17 cellular contexts compared by ENCODE assay signal in genomic region chr16:24156777-24157176, GRCh38.
DNase-seq lines count a peak whose midpoint lies in the region; ATAC-seq lines count a peak whose summit lies in the region.
"Had no signal": no experiment of that assay in that cellular context is flagged by ENCODE, and none has a peak within 500 bp of the region (broad histone marks: within the 10 kb centered on the region; RNA-seq: fewer than 3 reads in every experiment).

No MANE protein-coding gene starts in this region.

- peak overlapping the region; percentile 43 for H3K27ac Mint-ChIP-seq in activated naive CD8-positive, alpha-beta T cell treated with anti-CD3 and anti-CD28 coated beads for 36 hours
- H3K27ac Mint-ChIP-seq in central memory CD8-positive, alpha-beta T cell (ENCODE audit: low read depth), result peak overlapping the region; percentile 63
- H3K27ac Mint-ChIP-seq in naive B cell, result peak overlapping the region in 4 of 6 donors; percentile 26 to 51 (median 46)
- H3K27ac Mint-ChIP-seq: B cell; CD8-positive, alpha-beta T cell; GM23338 had no signal

- no peak overlapping the region for H3K4me3 Mint-ChIP-seq in activated naive CD8-positive, alpha-beta T cell treated with anti-CD3 and anti-CD28 coated beads for 36 hours
- H3K4me3 Mint-ChIP-seq in central memory CD8-positive, alpha-beta T cell, result no peak overlapping the region
- no peak overlapping the region for H3K4me3 Mint-ChIP-seq in naive B cell
- H3K4me3 Mint-ChIP-seq: B cell; CD8-positive, alpha-beta T cell; GM23338 had no signal

- peaks cover 5% of the 10 kb centered on the region for H3K9me3 Mint-ChIP-seq in activated naive CD8-positive, alpha-beta T cell treated with anti-CD3 and anti-CD28 coated beads for 36 hours
- H3K9me3 Mint-ChIP-seq in central memory CD8-positive, alpha-beta T cell, result no peaks in the 10 kb centered on the region
- no peaks in the 10 kb centered on the region for H3K9me3 Mint-ChIP-seq in naive B cell
- H3K9me3 Mint-ChIP-seq: CD8-positive, alpha-beta T cell; GM23338 had no signal

- peaks cover 19% of the 10 kb centered on the region for H3K4me1 Mint-ChIP-seq in activated naive CD8-positive, alpha-beta T cell treated with anti-CD3 and anti-CD28 coated beads for 36 hours
- H3K4me1 Mint-ChIP-seq in central memory CD8-positive, alpha-beta T cell, result peaks cover 33% of the 10 kb centered on the region
- H3K4me1 Mint-ChIP-seq in naive B cell, result peaks cover 15 to 40% (median 24%) of the 10 kb centered on the region in 3 donors
- H3K4me1 Mint-ChIP-seq: B cell had no signal

- DNase-seq in M059J (ENCODE audit: low read depth), result peak; percentile 13
- no peak for DNase-seq in activated naive CD8-positive, alpha-beta T cell treated with anti-CD3 and anti-CD28 coated beads for 36 hours
- no peak for DNase-seq in central memory CD8-positive, alpha-beta T cell (ENCODE audit: low spot score in 2 of 2)
- no peak for DNase-seq in naive B cell
- no peak for DNase-seq in HPDE6-E6E7 (ENCODE audit: extremely low spot score)
- DNase-seq in cerebellar cortex (ENCODE audit: low spot score), result no peak
- no peak for DNase-seq in activated CD8-positive, alpha-beta memory T cell treated with anti-CD3 and anti-CD28 coated beads for 24 hours
- DNase-seq: CD8-positive, alpha-beta T cell; DMS 273 treated with DMSO at 0.1 percent for 48 hours; DMS53; DND-41; EL; HCEC 1CT; IMR-90 had no signal

- H3K36me3 Mint-ChIP-seq in activated naive CD8-positive, alpha-beta T cell treated with anti-CD3 and anti-CD28 coated beads for 36 hours, result peaks cover 52% of the 10 kb centered on the region
- H3K36me3 Mint-ChIP-seq in central memory CD8-positive, alpha-beta T cell (ENCODE audit: insufficient read depth), result peaks cover 29% of the 10 kb centered on the region
- peaks cover 39 to 61% of the 10 kb centered on the region in 2 donors for H3K36me3 Mint-ChIP-seq in naive B cell

- no peaks in the 10 kb centered on the region for H3K27me3 Mint-ChIP-seq in activated naive CD8-positive, alpha-beta T cell treated with anti-CD3 and anti-CD28 coated beads for 36 hours
- H3K27me3 Mint-ChIP-seq in central memory CD8-positive, alpha-beta T cell, result no peaks in the 10 kb centered on the region
- H3K27me3 Mint-ChIP-seq in naive B cell, result no peaks in the 10 kb centered on the region
- H3K27me3 Mint-ChIP-seq: B cell had no signal

- ATAC-seq in central memory CD8-positive, alpha-beta T cell (replicated peaks; ENCODE audit: extremely low read depth, poor library complexity, severe bottlenecking), result no peak
- ATAC-seq in naive B cell (ENCODE audit: low read depth in 2 of 2), result no peak
- ATAC-seq: CD8-positive, alpha-beta T cell; GM12878; GM23338 had no signal
